In genomic region chrX:16718824-16719333, GRCh38 we compare ENCODE assay signal across 1 cellular context.
TF ChIP-seq lines count a peak whose summit lies in the region.

No MANE protein-coding gene starts in this region.

TF ChIP-seq in GM23338, 12 proteins besides CTCF, POLR2A, EP300 and RAD21 (continued from another document):
- TF ChIP-seq, protein P1, sequence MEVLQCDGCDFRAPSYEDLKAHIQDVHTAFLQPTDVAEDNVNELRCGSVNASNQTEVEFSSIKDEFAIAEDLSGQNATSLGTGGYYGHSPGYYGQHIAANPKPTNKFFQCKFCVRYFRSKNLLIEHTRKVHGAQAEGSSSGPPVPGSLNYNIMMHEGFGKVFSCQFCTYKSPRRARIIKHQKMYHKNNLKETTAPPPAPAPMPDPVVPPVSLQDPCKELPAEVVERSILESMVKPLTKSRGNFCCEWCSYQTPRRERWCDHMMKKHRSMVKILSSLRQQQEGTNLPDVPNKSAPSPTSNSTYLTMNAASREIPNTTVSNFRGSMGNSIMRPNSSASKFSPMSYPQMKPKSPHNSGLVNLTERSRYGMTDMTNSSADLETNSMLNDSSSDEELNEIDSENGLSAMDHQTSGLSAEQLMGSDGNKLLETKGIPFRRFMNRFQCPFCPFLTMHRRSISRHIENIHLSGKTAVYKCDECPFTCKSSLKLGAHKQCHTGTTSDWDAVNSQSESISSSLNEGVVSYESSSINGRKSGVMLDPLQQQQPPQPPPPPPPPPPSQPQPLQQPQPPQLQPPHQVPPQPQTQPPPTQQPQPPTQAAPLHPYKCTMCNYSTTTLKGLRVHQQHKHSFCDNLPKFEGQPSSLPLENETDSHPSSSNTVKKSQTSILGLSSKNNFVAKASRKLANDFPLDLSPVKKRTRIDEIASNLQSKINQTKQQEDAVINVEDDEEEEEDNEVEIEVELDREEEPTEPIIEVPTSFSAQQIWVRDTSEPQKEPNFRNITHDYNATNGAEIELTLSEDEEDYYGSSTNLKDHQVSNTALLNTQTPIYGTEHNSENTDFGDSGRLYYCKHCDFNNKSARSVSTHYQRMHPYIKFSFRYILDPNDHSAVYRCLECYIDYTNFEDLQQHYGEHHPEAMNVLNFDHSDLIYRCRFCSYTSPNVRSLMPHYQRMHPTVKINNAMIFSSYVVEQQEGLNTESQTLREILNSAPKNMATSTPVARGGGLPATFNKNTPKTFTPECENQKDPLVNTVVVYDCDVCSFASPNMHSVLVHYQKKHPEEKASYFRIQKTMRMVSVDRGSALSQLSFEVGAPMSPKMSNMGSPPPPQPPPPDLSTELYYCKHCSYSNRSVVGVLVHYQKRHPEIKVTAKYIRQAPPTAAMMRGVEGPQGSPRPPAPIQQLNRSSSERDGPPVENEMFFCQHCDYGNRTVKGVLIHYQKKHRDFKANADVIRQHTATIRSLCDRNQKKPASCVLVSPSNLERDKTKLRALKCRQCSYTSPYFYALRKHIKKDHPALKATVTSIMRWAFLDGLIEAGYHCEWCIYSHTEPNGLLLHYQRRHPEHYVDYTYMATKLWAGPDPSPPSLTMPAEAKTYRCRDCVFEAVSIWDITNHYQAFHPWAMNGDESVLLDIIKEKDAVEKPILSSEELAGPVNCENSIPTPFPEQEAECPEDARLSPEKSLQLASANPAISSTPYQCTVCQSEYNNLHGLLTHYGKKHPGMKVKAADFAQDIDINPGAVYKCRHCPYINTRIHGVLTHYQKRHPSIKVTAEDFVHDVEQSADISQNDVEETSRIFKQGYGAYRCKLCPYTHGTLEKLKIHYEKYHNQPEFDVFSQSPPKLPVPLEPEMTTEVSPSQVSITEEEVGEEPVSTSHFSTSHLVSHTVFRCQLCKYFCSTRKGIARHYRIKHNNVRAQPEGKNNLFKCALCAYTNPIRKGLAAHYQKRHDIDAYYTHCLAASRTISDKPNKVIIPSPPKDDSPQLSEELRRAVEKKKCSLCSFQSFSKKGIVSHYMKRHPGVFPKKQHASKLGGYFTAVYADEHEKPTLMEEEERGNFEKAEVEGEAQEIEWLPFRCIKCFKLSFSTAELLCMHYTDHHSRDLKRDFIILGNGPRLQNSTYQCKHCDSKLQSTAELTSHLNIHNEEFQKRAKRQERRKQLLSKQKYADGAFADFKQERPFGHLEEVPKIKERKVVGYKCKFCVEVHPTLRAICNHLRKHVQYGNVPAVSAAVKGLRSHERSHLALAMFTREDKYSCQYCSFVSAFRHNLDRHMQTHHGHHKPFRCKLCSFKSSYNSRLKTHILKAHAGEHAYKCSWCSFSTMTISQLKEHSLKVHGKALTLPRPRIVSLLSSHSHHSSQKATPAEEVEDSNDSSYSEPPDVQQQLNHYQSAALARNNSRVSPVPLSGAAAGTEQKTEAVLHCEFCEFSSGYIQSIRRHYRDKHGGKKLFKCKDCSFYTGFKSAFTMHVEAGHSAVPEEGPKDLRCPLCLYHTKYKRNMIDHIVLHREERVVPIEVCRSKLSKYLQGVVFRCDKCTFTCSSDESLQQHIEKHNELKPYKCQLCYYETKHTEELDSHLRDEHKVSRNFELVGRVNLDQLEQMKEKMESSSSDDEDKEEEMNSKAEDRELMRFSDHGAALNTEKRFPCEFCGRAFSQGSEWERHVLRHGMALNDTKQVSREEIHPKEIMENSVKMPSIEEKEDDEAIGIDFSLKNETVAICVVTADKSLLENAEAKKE (CRISPR knock-in tag; IDR thresholded peaks at IDR 0.05), result no peak
- TF ChIP-seq ZNF331 (CRISPR knock-in tag; IDR thresholded peaks at IDR 0.05; ENCODE audit: low read depth) (no peak), CREB1 (CRISPR knock-in tag; IDR thresholded peaks at IDR 0.05; ENCODE audit: low read depth) (no peak), ETS1 (IDR thresholded peaks at IDR 0.05) (no peak), JUNB (IDR thresholded peaks at IDR 0.05; ENCODE audit: unreplicated experiment) (no peak)
